In the genomic region with DNA sequence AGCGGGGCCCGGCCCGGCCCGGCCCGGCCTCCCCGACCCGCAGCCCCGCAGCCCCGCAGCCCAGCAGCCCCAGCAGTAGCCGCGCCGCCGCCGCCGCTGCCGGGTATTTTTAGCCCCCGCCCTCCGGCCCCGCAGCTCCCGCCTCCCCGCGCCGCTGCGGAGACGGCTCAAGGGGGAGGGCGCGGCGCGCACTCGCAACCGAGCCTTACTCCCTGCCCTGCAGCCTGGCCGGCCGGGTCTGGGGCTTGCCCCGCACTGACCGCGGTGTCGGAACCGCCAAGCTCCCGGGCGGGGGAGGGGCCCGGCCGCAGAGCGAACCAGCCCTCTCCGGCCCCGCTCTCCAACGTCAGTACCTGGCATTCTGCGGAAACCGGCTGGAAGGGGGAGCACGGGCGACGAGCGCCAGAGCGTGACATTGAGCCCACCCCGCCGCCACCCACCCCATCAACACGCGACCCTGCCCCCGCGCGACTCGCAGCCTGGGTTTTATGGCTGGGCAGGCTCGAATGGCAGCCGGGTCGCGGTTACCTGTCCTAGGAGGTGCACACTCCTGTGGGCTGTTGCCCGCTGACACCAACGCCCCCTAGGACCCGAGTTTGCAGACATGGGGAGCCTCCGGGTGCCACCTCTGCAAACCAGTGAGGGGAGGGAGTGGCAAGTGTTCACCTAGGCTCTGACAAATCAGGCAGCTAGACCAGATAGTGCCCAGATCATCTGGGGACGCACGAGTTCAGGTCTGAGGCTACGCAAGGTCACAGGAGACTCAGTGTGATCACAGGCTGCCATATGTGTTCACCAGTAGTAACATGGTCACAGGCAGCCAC, we compare ENCODE assay signal across 1 cellular context.
TF ChIP-seq lines count a peak whose summit lies in the region.

A gene with protein sequence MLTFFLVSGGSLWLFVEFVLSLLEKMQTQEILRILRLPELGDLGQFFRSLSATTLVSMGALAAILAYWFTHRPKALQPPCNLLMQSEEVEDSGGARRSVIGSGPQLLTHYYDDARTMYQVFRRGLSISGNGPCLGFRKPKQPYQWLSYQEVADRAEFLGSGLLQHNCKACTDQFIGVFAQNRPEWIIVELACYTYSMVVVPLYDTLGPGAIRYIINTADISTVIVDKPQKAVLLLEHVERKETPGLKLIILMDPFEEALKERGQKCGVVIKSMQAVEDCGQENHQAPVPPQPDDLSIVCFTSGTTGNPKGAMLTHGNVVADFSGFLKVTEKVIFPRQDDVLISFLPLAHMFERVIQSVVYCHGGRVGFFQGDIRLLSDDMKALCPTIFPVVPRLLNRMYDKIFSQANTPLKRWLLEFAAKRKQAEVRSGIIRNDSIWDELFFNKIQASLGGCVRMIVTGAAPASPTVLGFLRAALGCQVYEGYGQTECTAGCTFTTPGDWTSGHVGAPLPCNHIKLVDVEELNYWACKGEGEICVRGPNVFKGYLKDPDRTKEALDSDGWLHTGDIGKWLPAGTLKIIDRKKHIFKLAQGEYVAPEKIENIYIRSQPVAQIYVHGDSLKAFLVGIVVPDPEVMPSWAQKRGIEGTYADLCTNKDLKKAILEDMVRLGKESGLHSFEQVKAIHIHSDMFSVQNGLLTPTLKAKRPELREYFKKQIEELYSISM (minus strand): TSS at position 98 of the 824 bp plus-strand sequence. CDS start 105 bp downstream, outside the sequence.

TF ChIP-seq in HEK293, 187 proteins besides CTCF, POLR2A, EP300 and RAD21 (continued from another document):
- TF ChIP-seq, protein P1, sequence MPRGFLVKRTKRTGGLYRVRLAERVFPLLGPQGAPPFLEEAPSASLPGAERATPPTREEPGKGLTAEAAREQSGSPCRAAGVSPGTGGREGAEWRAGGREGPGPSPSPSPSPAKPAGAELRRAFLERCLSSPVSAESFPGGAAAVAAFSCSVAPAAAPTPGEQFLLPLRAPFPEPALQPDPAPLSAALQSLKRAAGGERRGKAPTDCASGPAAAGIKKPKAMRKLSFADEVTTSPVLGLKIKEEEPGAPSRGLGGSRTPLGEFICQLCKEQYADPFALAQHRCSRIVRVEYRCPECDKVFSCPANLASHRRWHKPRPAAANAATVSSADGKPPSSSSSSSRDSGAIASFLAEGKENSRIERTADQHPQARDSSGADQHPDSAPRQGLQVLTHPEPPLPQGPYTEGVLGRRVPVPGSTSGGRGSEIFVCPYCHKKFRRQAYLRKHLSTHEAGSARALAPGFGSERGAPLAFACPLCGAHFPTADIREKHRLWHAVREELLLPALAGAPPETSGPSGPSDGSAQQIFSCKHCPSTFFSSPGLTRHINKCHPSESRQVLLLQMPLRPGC (tag by site-specific recombination; IDR thresholded peaks at IDR 0.05) = no peak
- TF ChIP-seq PRDM1 (tag by site-specific recombination; IDR thresholded peaks at IDR 0.05) (no peak), ZNF707 (tag by site-specific recombination; IDR thresholded peaks at IDR 0.05) (no peak)
